8 cellular contexts compared by ENCODE assay signal in genomic region chr2:70553334-70553583, GRCh38. TPM values are rescaled to one million over a fixed set of nuclear protein-coding genes. Genes with fewer than 3 reads are reported as not detected.
DNase-seq lines count a peak whose midpoint lies in the region; ATAC-seq and TF ChIP-seq lines count a peak whose summit lies in the region.

No MANE protein-coding gene starts in this region.

- 0 out of 2 replicates have a peak, but pooled peaks cover 9% of the 10 kb centered on the region for H3K27me3 ChIP-seq in GM23248 (replicated peaks; ENCODE audit: insufficient read depth)
- no peaks in the 10 kb centered on the region for H3K27me3 ChIP-seq in PC-9 (ENCODE audit: insufficient read depth, low read depth)
- H3K27me3 ChIP-seq in ectodermal cell (ENCODE audit: control insufficient read depth, insufficient read depth, low read length, poor library complexity, severe bottlenecking), result peaks cover 61% of the 10 kb centered on the region
- H3K27me3 ChIP-seq in muscle layer of duodenum (ENCODE audit: low read depth, low read length), result peaks cover 19% of the 10 kb centered on the region

- H3K27me3 Mint-ChIP-seq in CD14-positive monocyte (ENCODE audit: low read depth in 3 of 3), result peaks cover 44 to 56% (median 49%) of the 10 kb centered on the region in 3 donors

- peaks cover 0 to 2% of the 10 kb centered on the region in 2 donors for H3K36me3 Mint-ChIP-seq in CD14-positive monocyte

- TSS peak; percentile 64 for BruUV-seq in PC-9 (replicated peaks; lab: Mats Ljungman, UMichigan)

- H3K27ac Mint-ChIP-seq in CD14-positive monocyte, result peak overlapping the region in 6 of 7 donors; percentile 58 to 87 (median 74)

- DNase-seq in CD14-positive monocyte (ENCODE audit: low spot score), result no peak
- no peak for DNase-seq in GM23248
- DNase-seq in PC-9, result no peak
- no peak for DNase-seq in cerebellar nuclear complex (lab: John Stamatoyannopoulos, UW)
- no peak for DNase-seq in GM10266 (ENCODE audit: extremely low spot score)

- H3K4me1 ChIP-seq in GM23248 (ENCODE audit: insufficient read depth) (no peaks in the 10 kb centered on the region), PC-9 (replicated peaks; ENCODE audit: insufficient read depth) (peaks cover 50% of the 10 kb centered on the region), ectodermal cell (ENCODE audit: control insufficient read depth, insufficient read depth, low read length) (peaks cover 5% of the 10 kb centered on the region), muscle layer of duodenum (ENCODE audit: control insufficient read depth in 1 of 2, insufficient read depth in 2 of 2, low read length in 2 of 2) (peaks cover 6 to 22% of the 10 kb centered on the region in 2 donors)

- H3K27ac ChIP-seq in GM23248 (no peak overlapping the region), PC-9 (peak overlapping the region; percentile 98), ectodermal cell (ENCODE audit: insufficient read depth, low read depth, low read length, poor library complexity, severe bottlenecking) (no peak overlapping the region), muscle layer of duodenum (ENCODE audit: low read length) (peak overlapping the region; percentile 11)

- H3K9me3 Mint-ChIP-seq in CD14-positive monocyte, result peaks cover 0 to 6% (median 4%) of the 10 kb centered on the region in 7 donors

- in situ Hi-C loops in GM23248 (cut with MboI), result no loop called here

- H3K4me1 Mint-ChIP-seq in CD14-positive monocyte, result peaks cover 19% of the 10 kb centered on the region

- ATAC-seq in GM19328 (IDR thresholded peaks at IDR 0.05; ENCODE audit: unreplicated experiment), result no peak

- H3K4me3 ChIP-seq in GM23248, result peak overlapping the region; percentile 75
- H3K4me3 ChIP-seq in PC-9, result peak overlapping the region; percentile 99
- peak overlapping the region; percentile 61 for H3K4me3 ChIP-seq in ectodermal cell (ENCODE audit: insufficient read depth, low read depth, low read length)
- H3K4me3 ChIP-seq in muscle layer of duodenum (ENCODE audit: low read depth in 1 of 2, low read length in 2 of 2), result peak overlapping the region; percentile 71 to 73

- H3K9me3 ChIP-seq in GM23248 (ENCODE audit: low read depth) (no peaks in the 10 kb centered on the region), PC-9 (ENCODE audit: insufficient read depth, low read depth) (no peaks in the 10 kb centered on the region), ectodermal cell (ENCODE audit: control insufficient read depth, low read length) (no peaks in the 10 kb centered on the region), muscle layer of duodenum (ENCODE audit: control insufficient read depth in 1 of 2, low read length in 2 of 2) (no peaks in the 10 kb centered on the region)

- H3K9me2 ChIP-seq in GM23248 (ENCODE audit: insufficient read depth) (no peaks in the 10 kb centered on the region), PC-9 (ENCODE audit: insufficient read depth) (no peaks in the 10 kb centered on the region)

- H3K36me3 ChIP-seq in GM23248 (ENCODE audit: low read depth), result no peaks in the 10 kb centered on the region
- H3K36me3 ChIP-seq in PC-9 (ENCODE audit: low read depth), result no peaks in the 10 kb centered on the region
- H3K36me3 ChIP-seq in ectodermal cell (ENCODE audit: control insufficient read depth, insufficient read depth, low read length), result no peaks in the 10 kb centered on the region
- no peaks in the 10 kb centered on the region for H3K36me3 ChIP-seq in muscle layer of duodenum (ENCODE audit: control insufficient read depth in 1 of 2, insufficient read depth in 2 of 2, low read length in 2 of 2)

- peak overlapping the region; percentile 72 for H3K4me2 ChIP-seq in GM23248 (ENCODE audit: unreplicated experiment)
- H3K4me2 ChIP-seq in PC-9, result peak overlapping the region; percentile 82

- WGBS in GM23248 (ENCODE audit: low coverage in 1 of 2, low lambda C conversion rate in 2 of 2, missing lambda C conversion rate in 2 of 2), 2 experiments, result 1 to 2% methylated on average over 18 of the region's 18 CpGs
- 0 to 1% methylated on average over 18 of the region's 18 CpGs for WGBS in ectodermal cell, 2 experiments

- no peak for TF ChIP-seq CTCF in CD14-positive monocyte (IDR thresholded peaks at IDR 0.05)
- TF ChIP-seq CTCF in PC-9 (conservative IDR thresholded peaks at IDR 0.05), result no peak
- TF ChIP-seq CTCF in GM10266 (IDR thresholded peaks at IDR 0.05; ENCODE audit: control insufficient read depth, insufficient read depth, low read depth, missing control alignments), result no peak

- H3K79me2 ChIP-seq in GM23248 (ENCODE audit: insufficient read depth), result no peaks in the 10 kb centered on the region
- peaks cover 57% of the 10 kb centered on the region for H3K79me2 ChIP-seq in PC-9 (ENCODE audit: low read depth)

- H3F3A ChIP-seq in GM23248 (ENCODE audit: insufficient read depth) (0 out of 2 replicates have a peak, but pooled peaks cover 7% of the 10 kb centered on the region), PC-9 (ENCODE audit: insufficient read depth, low read depth) (peaks cover 15% of the 10 kb centered on the region; the same call in 1 of the 2 replicates)

- intact Hi-C loops in CD14-positive monocyte (cut with micrococcal nuclease), result loop anchor here (5.0 to 10.0 kb wide), 2 partner anchors 41 to 58 kb away; no protein-coding TSS in a partner anchor
- intact Hi-C loops in PC-9 (cut with micrococcal nuclease; ENCODE audit: unreplicated experiment), result loop anchor here (1.0 to 5.0 kb wide), 4 partner anchors 69 to 251 kb away; partner anchors contain the start of gene FAM136A

- H2AFZ ChIP-seq in GM23248 (peak overlapping the region; percentile 86), PC-9 (peak overlapping the region; percentile 40)

- CTCF ChIA-PET in PC-9 (lab: Charles Lee), result interaction anchor here (0.6 to 0.7 kb wide), 2 partner anchors 65 to 73 kb away, joined by 3 to 4 read pairs; no protein-coding TSS in a partner anchor

- peak overlapping the region; percentile 52 for H3K9ac ChIP-seq in GM23248

- POLR2A ChIA-PET in PC-9 (lab: Charles Lee; ENCODE audit: unreplicated experiment), result interaction anchor here (0.5 to 0.7 kb wide), 2 partner anchors 213 to 639 kb away, joined by 3 to 4 read pairs; no protein-coding TSS in a partner anchor

- peak overlapping the region; percentile 86 to 99 for H3K4me3 Mint-ChIP-seq in CD14-positive monocyte

- H4K20me1 ChIP-seq in GM23248 (ENCODE audit: insufficient read depth) (no peaks in the 10 kb centered on the region), PC-9 (ENCODE audit: insufficient read depth) (no peaks in the 10 kb centered on the region)

RNA-seq across cellular contexts. Expression of gene TGFA, which starts 0.4 kb away (rescaled TPM):
- 1 to 10 TPM; 1.7 to 2.5 TPM for polyA plus RNA-seq in CD14-positive monocyte
- 14.8 and 17.3 TPM in 2 replicates for total RNA-seq in GM23248 (2014; rRNA removed; shearing (Covaris generic))
- 9.2 and 9.7 TPM in 2 replicates for polyA plus RNA-seq in GM23248 (2016; fragmentation: Nextera tagmentation; extraction: Ambion mirVana)
- 27.7 and 36.4 TPM in 2 replicates for total RNA-seq in PC-9 (2021)
- polyA plus RNA-seq in ectodermal cell (2013, experiment 1 of 4), result 0.26 TPM
- polyA plus RNA-seq in ectodermal cell (2013, experiment 2 of 4), result 0.36 TPM
- polyA plus RNA-seq in ectodermal cell (2013, experiment 3 of 4), result 0.75 TPM
- 0.24 TPM for polyA plus RNA-seq in ectodermal cell (2013, experiment 4 of 4)

Comparison
In these comparisons a context has a peak if more than half of its experiments do, and no peak if none do; other contexts are left out.
1. H3K27ac ChIP-seq: peak in PC-9 (single experiment) and muscle layer of duodenum (single experiment); none in GM23248 (single experiment) and ectodermal cell (single experiment).
2. Peak in every context shown above with its lines, with median percentiles within 50 percentile points of each other: H3K4me3 ChIP-seq.